Comparison of ENCODE assay signal across 8 cellular contexts in genomic region chr10:43076876-43077420, GRCh38. TPM values are rescaled to one million over a fixed set of nuclear protein-coding genes. Genes with fewer than 3 reads are reported as not detected.
DNase-seq lines count a peak whose midpoint lies in the region; ATAC-seq, FAIRE-seq and TF ChIP-seq lines count a peak whose summit lies in the region.

TSS of gene RET (plus strand) at chr10:43077069. CDS start at chr10:43077259, 190 bp downstream.

- H3K9me3 Mint-ChIP-seq in activated naive CD4-positive, alpha-beta T cell treated with anti-CD3 and anti-CD28 coated beads, Interleukin-2, amount 50 U/mL, for 72 hours, result no peaks in the 10 kb centered on the region

- no peak for TF ChIP-seq EP300 in A549 (IDR thresholded peaks at IDR 0.05)

- H3K4me3 ChIP-seq in A549 (peak within 1 kb of the TSS; percentile 48), iPS DF 6.9 (ENCODE audit: low read length) (peak within 1 kb of the TSS; percentile 62; the same call in 1 of the 2 replicates), small intestine (ENCODE audit: low read depth in 1 of 2, low read length in 2 of 2) (peak within 1 kb of the TSS; percentile 17 to 47)

- peaks cover 19% of the 10 kb centered on the region for H3K27me3 ChIP-seq in iPS DF 6.9 (ENCODE audit: control insufficient read depth, insufficient read depth, low read length)
- peaks cover 0 to 6% of the 10 kb centered on the region in 2 donors for H3K27me3 ChIP-seq in small intestine (ENCODE audit: control insufficient read depth in 2 of 2, insufficient read depth in 2 of 2, low read length in 2 of 2)

- CTCF ChIA-PET in A549 (lab: Yijun Ruan, JAX), result interaction anchor here (1.8 kb wide), 1 partner anchor 11 kb away, joined by 5 read pairs; no protein-coding TSS in a partner anchor

- H3K4me1 ChIP-seq in A549 (0 out of 3 replicates have a peak, but pooled peaks cover 3% of the 10 kb centered on the region), iPS DF 6.9 (ENCODE audit: control insufficient read depth, insufficient read depth, low read length) (no peaks in the 10 kb centered on the region), small intestine (ENCODE audit: control insufficient read depth in 2 of 2, insufficient read depth in 1 of 2, low read depth in 1 of 2, low read length in 1 of 2) (no peaks in the 10 kb centered on the region)

- H3K27ac ChIP-seq in A549, result peak within 1 kb of the TSS in 1 of 2 experiments; percentile 57; a peak in 3 of 6 replicates
- no peak within 1 kb of the TSS for H3K27ac ChIP-seq in iPS DF 6.9 (ENCODE audit: low read length)
- no peak within 1 kb of the TSS for H3K27ac ChIP-seq in small intestine (ENCODE audit: low read depth in 1 of 2, low read length in 1 of 2)

- FAIRE-seq in A549 (lab: Jason Lieb, UNC) (no peak), GM12891 (lab: Jason Lieb, UNC) (no peak), small intestine (lab: Jason Lieb, UNC) (no peak)

- no peaks in the 10 kb centered on the region for H3K36me3 Mint-ChIP-seq in activated naive CD4-positive, alpha-beta T cell treated with anti-CD3 and anti-CD28 coated beads, Interleukin-2, amount 50 U/mL, for 72 hours

- TF ChIP-seq POLR2A in A549 (IDR thresholded peaks at IDR 0.05; ENCODE audit: low read length) (no peak), GM12891 (IDR thresholded peaks at IDR 0.05; ENCODE audit: low read depth, low read length) (no peak)

- POLR2A ChIA-PET in A549 (lab: Yijun Ruan, JAX), result no interaction called here

- peak; percentile 42 to 62 for ATAC-seq in A549
- ATAC-seq in activated naive CD4-positive, alpha-beta T cell treated with anti-CD3 and anti-CD28 coated beads, Interleukin-2, amount 50 U/mL, for 72 hours, result peak; percentile 44 to 77
- ATAC-seq in GM18498 (IDR thresholded peaks at IDR 0.05; ENCODE audit: unreplicated experiment), result no peak
- no peak for ATAC-seq in GM18511 (IDR thresholded peaks at IDR 0.05; ENCODE audit: unreplicated experiment)

- 0% methylated on average over 6 of the region's 78 CpGs for WGBS in A549 (ENCODE audit: missing lambda C conversion rate)
- WGBS in iPS DF 6.9 (ENCODE audit: insufficient coverage, insufficient read length), result no CpG with 5 or more reads among the region's 78 CpGs
- 1% methylated on average over 45 to 78 of the region's 78 CpGs for WGBS in small intestine, 3 donors

- TF ChIP-seq CTCF in A549 (IDR thresholded peaks at IDR 0.05), result no peak

- no peaks in the 10 kb centered on the region for H3K36me3 ChIP-seq in iPS DF 6.9 (ENCODE audit: control insufficient read depth, insufficient read depth, low read length)
- H3K36me3 ChIP-seq in small intestine (ENCODE audit: control insufficient read depth in 2 of 2, insufficient read depth in 2 of 2, low read length in 2 of 2), result no peaks in the 10 kb centered on the region

- peak; percentile 28 to 65 for DNase-seq in A549 (ENCODE audit: low read depth in 1 of 2, low spot score in 1 of 2)
- DNase-seq in GM12891 (ENCODE audit: insufficient read length, low spot score), result peak; percentile 48
- DNase-seq in activated naive CD4-positive, alpha-beta T cell treated with anti-CD3 and anti-CD28 coated beads, Interleukin-2, amount 50 U/mL, for 72 hours (ENCODE audit: low spot score in 2 of 2), result peak in 1 of 2 donors; percentile 33
- DNase-seq in iPS DF 6.9 (ENCODE audit: low read depth, low spot score), result no peak
- peak; percentile 46 for DNase-seq in small intestine
- DNase-seq in activated effector memory CD4-positive, alpha-beta T cell treated with Interleukin-2 at 50 U/mL for 16 hours, result no peak

- H3K27ac Mint-ChIP-seq in activated naive CD4-positive, alpha-beta T cell treated with anti-CD3 and anti-CD28 coated beads, Interleukin-2, amount 50 U/mL, for 72 hours, result no peak within 1 kb of the TSS

- H3K4me2 ChIP-seq in A549, result peak within 1 kb of the TSS; percentile 99

- H3K9me3 ChIP-seq in A549, result no peaks in the 10 kb centered on the region
- H3K9me3 ChIP-seq in iPS DF 6.9 (ENCODE audit: control insufficient read depth, insufficient read depth, low read length), result no peaks in the 10 kb centered on the region
- no peaks in the 10 kb centered on the region for H3K9me3 ChIP-seq in small intestine (ENCODE audit: control insufficient read depth, low read depth)

- TF ChIP-seq RAD21 in A549 (conservative IDR thresholded peaks at IDR 0.05 in 1 of 2, IDR thresholded peaks at IDR 0.05 in 1 of 2), result no peak

TF ChIP-seq in A549, 52 proteins besides CTCF, POLR2A, EP300 and RAD21:
- TF ChIP-seq RFX5 (IDR thresholded peaks at IDR 0.05) (no peak), HES2 (IDR thresholded peaks at IDR 0.05) (no peak), JUNB (IDR thresholded peaks at IDR 0.05) (no peak)

TF ChIP-seq in GM12891, 5 proteins besides CTCF, POLR2A, EP300 and RAD21:
- TF ChIP-seq POU2F2 (IDR thresholded peaks at IDR 0.05; ENCODE audit: low read depth, low read length) (no peak), TAF1 (IDR thresholded peaks at IDR 0.05; ENCODE audit: low read depth, low read length) (no peak), POLR2AphosphoS5 (IDR thresholded peaks at IDR 0.05; ENCODE audit: low read depth, low read length) (no peak), SPI1 (IDR thresholded peaks at IDR 0.05; ENCODE audit: low read depth, low read length) (no peak), PAX5 (IDR thresholded peaks at IDR 0.05; ENCODE audit: insufficient read depth, low read length, severe bottlenecking) (no peak)
TF ChIP-seq in GM12891: peak in this region for 0.

RNA-seq across cellular contexts. Expression of gene RET, which starts in this region (rescaled TPM):
- 0.08 and 0.20 TPM in 2 replicates for polyA plus RNA-seq in A549 (2011; rRNA removed)
- 0.14 and 0.16 TPM in 2 replicates for polyA plus RNA-seq in A549 (2012; cell fraction: cytosol; rRNA removed)
- polyA plus RNA-seq in A549 (2012; cell fraction: nucleus; rRNA removed), result 0.49 and 0.56 TPM in 2 replicates
- polyA plus RNA-seq in A549 (2017; fragmentation: RNase III; extraction: RNeasy Plus Mini Kit Qiagen cat#74134 plus additional on column Dnase treatment), result 0.22 to 0.44 TPM (median 0.41 TPM) in 3 replicates
- 0.04 and 0.19 TPM in 2 replicates for polyA minus RNA-seq in A549 (2011; rRNA and poly(A)+ RNA removed)
- polyA plus RNA-seq in GM12891 (2012; ENCODE audit: low read depth, missing spikeins), result 0.03 TPM
- total RNA-seq in activated naive CD4-positive, alpha-beta T cell treated with anti-CD3 and anti-CD28 coated beads, Interleukin-2, amount 50 U/mL, for 72 hours, result under 1 TPM in 1 of 2 donors, not detected in 1; 0.45 TPM
- polyA plus RNA-seq in small intestine, result 1 to 10 TPM in 1 of 3 donors, not detected in 2; 5.3 TPM

Comparison
In these comparisons a context has a peak if more than half of its experiments do, and no peak if none do; other contexts are left out.
1. Peak in DNase-seq, ATAC-seq, H3K4me3 ChIP-seq and H3K4me2 ChIP-seq in A549; RNA of the gene not detected or under 1 TPM.
2. Peak in ATAC-seq in activated naive CD4-positive, alpha-beta T cell treated with anti-CD3 and anti-CD28 coated beads, Interleukin-2, amount 50 U/mL, for 72 hours; RNA of the gene not detected or under 1 TPM.
3. DNase-seq: peak in GM12891 (single experiment) and small intestine (single experiment); none in iPS DF 6.9 (single experiment) and activated effector memory CD4-positive, alpha-beta T cell treated with Interleukin-2 at 50 U/mL for 16 hours (single experiment).
4. Peak in every context shown above with its lines, with median percentiles within 50 percentile points of each other: H3K4me3 ChIP-seq.